In the genomic region with DNA sequence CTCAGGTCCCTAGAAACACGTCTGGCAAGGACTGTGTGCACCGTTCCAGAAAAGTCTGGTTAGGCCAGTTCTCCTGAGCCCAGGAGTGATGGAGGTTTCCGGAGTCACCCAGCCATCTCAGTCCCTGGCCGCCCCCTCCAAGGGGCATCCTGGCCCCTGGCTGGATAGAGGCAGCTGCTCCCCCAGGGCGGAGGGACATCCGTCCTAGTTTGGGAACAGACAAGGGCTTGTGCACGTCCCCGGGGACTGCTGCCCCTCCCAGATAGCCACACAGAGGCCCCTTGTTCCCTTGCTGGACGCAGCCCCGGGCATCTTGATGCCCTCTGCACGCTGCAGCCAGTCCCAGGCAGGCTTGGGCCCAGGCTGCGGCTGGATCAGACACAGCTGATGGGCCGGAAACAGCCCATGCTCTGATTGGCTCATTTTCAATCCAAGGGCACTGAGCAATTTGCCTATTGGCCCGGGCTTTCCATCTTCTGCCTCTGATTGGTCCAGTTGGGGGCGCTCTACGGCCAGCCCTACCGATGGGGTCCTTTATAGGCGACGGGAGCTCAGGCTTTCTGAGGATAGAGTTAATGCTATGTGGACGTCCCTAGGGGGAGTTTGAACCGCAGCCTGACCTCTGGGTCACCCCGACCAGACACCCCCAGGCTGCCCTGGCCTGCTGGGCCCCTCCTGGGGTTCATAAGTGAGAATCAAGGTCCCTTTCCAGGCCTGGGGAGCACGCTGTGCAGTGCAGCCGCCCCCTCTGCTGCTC, we compare ENCODE assay signal across 9 cellular contexts. TPM values are rescaled to one million over a fixed set of nuclear protein-coding genes. Genes with fewer than 3 reads are reported as not detected.
DNase-seq lines count a peak whose midpoint lies in the region; ATAC-seq and TF ChIP-seq lines count a peak whose summit lies in the region.
"Had no signal": no experiment of that assay in that cellular context is flagged by ENCODE, and none has a peak within 500 bp of the region (broad histone marks: within the 10 kb centered on the region; RNA-seq: fewer than 3 reads in every experiment).

No MANE protein-coding gene starts in this region.

- H3K4me1 ChIP-seq in right cardiac atrium (ENCODE audit: control insufficient read depth, insufficient read depth, low read length): peaks cover 5% of the 10 kb centered on the region
- peaks cover 2 to 36% (median 23%) of the 10 kb centered on the region in 4 donors for H3K4me1 ChIP-seq in sigmoid colon

- H3K27me3 ChIP-seq in right cardiac atrium (ENCODE audit: control insufficient read depth, insufficient read depth) (no peaks in the 10 kb centered on the region), sigmoid colon (no peaks in the 10 kb centered on the region)

- DNase-seq in EH (ENCODE audit: low read depth): peak; percentile 24
- peak; percentile 84 to 87 (median 86) for DNase-seq in right cardiac atrium
- peak; percentile 88 for DNase-seq in sigmoid colon
- no peak for DNase-seq in stimulated activated CD4-positive, alpha-beta T cell treated with anti-CD3 and anti-CD28 coated beads, Interleukin-1b, Interleukin-23, amount 100 ng/mL, for 48 hours
- DNase-seq: stimulated activated CD4-positive, alpha-beta T cell treated with anti-CD3 and anti-CD28 coated beads, Interleukin-4, amount 100 ng/mL, for 1 hour had no signal

- ATAC-seq in right cardiac atrium (peak; percentile 18 to 20), HG03520 (IDR thresholded peaks at IDR 0.05; ENCODE audit: unreplicated experiment) (no peak), GM18868 (IDR thresholded peaks at IDR 0.05; ENCODE audit: unreplicated experiment) (no peak), GM18519 (IDR thresholded peaks at IDR 0.05; ENCODE audit: low FRiP score, unreplicated experiment) (no peak)

- TF ChIP-seq CTCF in sigmoid colon (IDR thresholded peaks at IDR 0.05): no peak

- peak overlapping the region; percentile 94 for H3K27ac ChIP-seq in angular gyrus (ENCODE audit: low read depth, low read length)
- H3K27ac ChIP-seq in right cardiac atrium (ENCODE audit: low read length): peak overlapping the region; percentile 60
- peak overlapping the region; percentile 75 to 88 (median 85) for H3K27ac ChIP-seq in sigmoid colon

- H3K4me3 ChIP-seq in right cardiac atrium (ENCODE audit: low read length): no peak overlapping the region
- peak overlapping the region in 3 of 4 donors; percentile 6 to 17 (median 14) for H3K4me3 ChIP-seq in sigmoid colon

- TF ChIP-seq EP300 in sigmoid colon (IDR thresholded peaks at IDR 0.05): peak in 1 of 4 donors; percentile 13

- 56% methylated on average over 24 of the region's 24 CpGs for WGBS in right cardiac atrium
- WGBS in sigmoid colon, 2 donors: 82% methylated on average over 24 of the region's 24 CpGs

- peaks cover 0 to 16% (median 4%) of the 10 kb centered on the region in 4 donors for H3K36me3 ChIP-seq in sigmoid colon

- intact Hi-C loops in right cardiac atrium (cut with DNase I): no loop called here
- intact Hi-C loops in sigmoid colon (cut with DNase I): no loop called here

- TF ChIP-seq POLR2A in sigmoid colon (IDR thresholded peaks at IDR 0.05): no peak

- H3K9me3 ChIP-seq in right cardiac atrium (ENCODE audit: control insufficient read depth, low read length) (no peaks in the 10 kb centered on the region), sigmoid colon (no peaks in the 10 kb centered on the region)

RNA-seq across cellular contexts. Expression of gene S1PR2, which starts 3.7 kb away (rescaled TPM):
- total RNA-seq in right cardiac atrium: 10 to 100 TPM in 2 of 4 donors, 1 to 10 TPM in 2; 4.7 to 18.8 (median 9.5) TPM
- 3.5 TPM for polyA plus RNA-seq in right cardiac atrium
- 10 to 100 TPM in 3 of 4 donors, 1 to 10 TPM in 1; 7.1 to 13.0 (median 10.6) TPM for total RNA-seq in sigmoid colon
- 1 to 10 TPM; 1.2 to 3.6 (median 3.5) TPM for polyA plus RNA-seq in sigmoid colon

RNA-seq across cellular contexts. Expression of gene MRPL4, which starts 24.6 kb away (rescaled TPM):
- total RNA-seq in right cardiac atrium: 10 to 100 TPM; 54.1 to 65.4 (median 60.5) TPM
- polyA plus RNA-seq in right cardiac atrium: 66.6 TPM
- 10 to 100 TPM; 37.9 to 68.9 (median 62.8) TPM for total RNA-seq in sigmoid colon
- polyA plus RNA-seq in sigmoid colon: 10 to 100 TPM; 45.1 to 85.2 (median 51.1) TPM

RNA-seq across cellular contexts. Expression of gene DNMT1, which starts 32.6 kb away (rescaled TPM):
- 10 to 100 TPM; 21.0 to 37.2 (median 30.3) TPM for total RNA-seq in right cardiac atrium
- 19.3 TPM for polyA plus RNA-seq in right cardiac atrium
- total RNA-seq in sigmoid colon: 10 to 100 TPM; 22.1 to 47.6 (median 34.9) TPM
- polyA plus RNA-seq in sigmoid colon: 10 to 100 TPM; 12.0 to 47.9 (median 13.6) TPM

RNA-seq across cellular contexts. Expression of gene ICAM1, which starts 43.5 kb away (rescaled TPM):
- total RNA-seq in right cardiac atrium (10 to 100 TPM in 2 of 4 donors, 1 to 10 TPM in 2; 8.4 to 14.5 (median 9.9) TPM), sigmoid colon (10 to 100 TPM; 11.0 to 33.1 (median 13.5) TPM)
- polyA plus RNA-seq in right cardiac atrium (9.8 TPM), sigmoid colon (10 to 100 TPM in 2 of 3 donors, 1 to 10 TPM in 1; 5.4 to 27.0 (median 15.7) TPM)

RNA-seq across cellular contexts. Expression of gene ICAM4, which starts 59.4 kb away (rescaled TPM):
- total RNA-seq in right cardiac atrium (under 1 TPM; 0.36 to 0.74 (median 0.52) TPM), sigmoid colon (not detected)
- polyA plus RNA-seq in right cardiac atrium (0.84 TPM), sigmoid colon (under 1 TPM in 1 of 3 donors, not detected in 2; 0.42 TPM)

Comparison
In these comparisons a context has a peak if more than half of its experiments do, and no peak if none do; other contexts are left out.
1. ATAC-seq: peak in right cardiac atrium (2 of 2); none in HG03520 (single experiment), GM18868 (single experiment) and GM18519 (single experiment).
2. Peak in every context shown above with its lines, with median percentiles within 50 percentile points of each other: H3K27ac ChIP-seq.